ENCODE assay signal across 22 cellular contexts in the genomic region with DNA sequence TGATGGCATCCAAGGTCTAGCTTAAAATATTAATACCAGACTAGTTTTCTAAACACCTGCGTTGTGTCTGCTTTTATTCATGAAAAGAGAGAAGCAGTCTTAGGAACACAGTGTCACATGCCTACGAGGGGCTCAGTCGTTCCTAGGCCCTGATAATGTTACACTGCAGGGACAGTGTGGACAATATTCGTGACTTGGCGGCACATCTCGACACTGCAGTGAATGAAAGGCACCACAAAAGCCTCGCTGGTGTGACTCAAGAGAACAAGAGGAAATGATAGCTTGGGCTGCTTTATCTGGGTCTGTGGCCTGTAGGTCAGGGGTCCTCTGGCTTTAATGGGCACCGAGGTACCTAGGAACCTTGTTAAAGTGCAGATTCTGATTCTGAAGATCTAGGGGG.
DNase-seq lines count a peak whose midpoint lies in the region; ATAC-seq, FAIRE-seq and TF ChIP-seq lines count a peak whose summit lies in the region.
"Had no signal": no experiment of that assay in that cellular context is flagged by ENCODE, and none has a peak within 500 bp of the region (broad histone marks: within the 10 kb centered on the region; RNA-seq: fewer than 3 reads in every experiment).

No MANE protein-coding gene starts in this region.

- no peak overlapping the region for H3K27ac Mint-ChIP-seq in WTC11
- H3K27ac Mint-ChIP-seq: CD4-positive, CD25-positive, alpha-beta regulatory T cell; CD8-positive, alpha-beta memory T cell had no signal

- H3K4me2 ChIP-seq in Loucy (ENCODE audit: low read depth, low read length, poor library complexity, severe bottlenecking) (peak overlapping the region; percentile 93), neuronal stem cell (ENCODE audit: insufficient read depth, low read length, poor library complexity, severe bottlenecking) (no peak overlapping the region)

- no peaks in the 10 kb centered on the region for H3K79me1 ChIP-seq in neuronal stem cell (ENCODE audit: low read depth, low read length)

- no peak overlapping the region for H3K4me3 Mint-ChIP-seq in WTC11
- H3K4me3 Mint-ChIP-seq: CD4-positive, CD25-positive, alpha-beta regulatory T cell; CD8-positive, alpha-beta memory T cell had no signal

- H3K4me1 ChIP-seq in Loucy (ENCODE audit: insufficient read depth, low read length, poor library complexity, severe bottlenecking) (peaks cover 72% of the 10 kb centered on the region), esophagus muscularis mucosa (peaks cover 16 to 46% (median 41%) of the 10 kb centered on the region in 4 donors), neuronal stem cell (ENCODE audit: control insufficient read depth in 2 of 2, insufficient read depth in 1 of 2, low read depth in 1 of 2, low read length in 2 of 2) (peaks cover 0 to 8% of the 10 kb centered on the region in 2 donors), subcutaneous abdominal adipose tissue (ENCODE audit: control insufficient read depth in 5 of 5, insufficient read depth in 5 of 5, low read length in 5 of 5) (peaks cover 2 to 26% (median 16%) of the 10 kb centered on the region in 5 donors)

- no peak for TF ChIP-seq POLR2A in esophagus muscularis mucosa (IDR thresholded peaks at IDR 0.05; ENCODE audit: low read depth)
- TF ChIP-seq POLR2A in GM12891 (IDR thresholded peaks at IDR 0.05; ENCODE audit: low read depth, low read length): no peak

- no peak for TF ChIP-seq EP300 in esophagus muscularis mucosa (IDR thresholded peaks at IDR 0.05)

- peak overlapping the region; percentile 33 to 61 (median 38) for H3K27ac ChIP-seq in esophagus muscularis mucosa (replicated peaks in 1 of 4)
- no peak overlapping the region for H3K27ac ChIP-seq in neuronal stem cell (replicated peaks; ENCODE audit: low read length)
- H3K27ac ChIP-seq in subcutaneous abdominal adipose tissue (ENCODE audit: low read depth, low read length): peak overlapping the region; percentile 55
- H3K27ac ChIP-seq: 22Rv1 had no signal

- TF ChIP-seq CTCF in Loucy (conservative IDR thresholded peaks at IDR 0.05; ENCODE audit: low read length) (no peak), esophagus muscularis mucosa (IDR thresholded peaks at IDR 0.05) (no peak), WTC11 (IDR thresholded peaks at IDR 0.05) (no peak)

- H3K4me1 Mint-ChIP-seq in WTC11: 0 out of 2 replicates have a peak, but pooled peaks cover 3% of the 10 kb centered on the region

- H2BK12ac ChIP-seq in neuronal stem cell (ENCODE audit: low read length): no peak overlapping the region

- H3K27me3 ChIP-seq in Loucy (ENCODE audit: insufficient read depth, low read length, poor library complexity, severe bottlenecking) (no peaks in the 10 kb centered on the region), esophagus muscularis mucosa (no peaks in the 10 kb centered on the region), neuronal stem cell (ENCODE audit: control insufficient read depth in 3 of 3, insufficient read depth in 3 of 3, low read depth in 1 of 3, low read length in 3 of 3) (no peaks in the 10 kb centered on the region), subcutaneous abdominal adipose tissue (ENCODE audit: control insufficient read depth in 5 of 5, insufficient read depth in 4 of 5, low read length in 5 of 5) (no peaks in the 10 kb centered on the region)
- H3K27me3 ChIP-seq: BE2C had no signal

- no peaks in the 10 kb centered on the region for H4K20me1 ChIP-seq in Loucy (ENCODE audit: insufficient read depth, low read length, poor library complexity, severe bottlenecking)

- WGBS in esophagus muscularis mucosa: 90% methylated on average over 8 of the region's 8 CpGs
- WGBS in neuronal stem cell (ENCODE audit: extremely low coverage in 2 of 2, insufficient read length in 2 of 2, insufficient replicate concordance in 1 of 2), 2 donors: no CpG with 5 or more reads among the region's 8 CpGs

- H4K91ac ChIP-seq in neuronal stem cell (ENCODE audit: low read depth, low read length, poor library complexity): no peak overlapping the region

- DNase-seq in esophagus muscularis mucosa (ENCODE audit: extremely low spot score): no peak
- DNase-seq in neuronal stem cell (ENCODE audit: low spot score): no peak
- no peak for DNase-seq in GM12891 (ENCODE audit: insufficient read length, low spot score)
- no peak for DNase-seq in WTC11 (ENCODE audit: low spot score)
- DNase-seq: BE2C; C1 segment of cervical spinal cord; CD4-positive, CD25-positive, alpha-beta regulatory T cell; CD8-positive, alpha-beta memory T cell; COR-L47; DMS 273 treated with DMSO at 0.1 percent for 48 hours; DMS53; DND-41; EL; GOT3; H7 had no signal

- H3K36me3 Mint-ChIP-seq in WTC11: peaks cover under 1% of the 10 kb centered on the region; the same call in 1 of the 2 replicates
- H3K36me3 Mint-ChIP-seq: CD4-positive, CD25-positive, alpha-beta regulatory T cell; CD8-positive, alpha-beta memory T cell had no signal

- no peaks in the 10 kb centered on the region for H3K79me2 ChIP-seq in Loucy (ENCODE audit: insufficient read depth, low read length)

- FAIRE-seq in GM12891 (lab: Jason Lieb, UNC): no peak
- FAIRE-seq: GM12878, GM19239 had no signal

- H3K4me3 ChIP-seq in Loucy (ENCODE audit: low read length, poor library complexity, severe bottlenecking) (no peak overlapping the region), esophagus muscularis mucosa (no peak overlapping the region), neuronal stem cell (ENCODE audit: low read length in 2 of 2) (no peak overlapping the region), subcutaneous abdominal adipose tissue (ENCODE audit: low read depth in 1 of 5, low read length in 5 of 5) (no peak overlapping the region)
- H3K4me3 ChIP-seq: GM12878 had no signal

- no peak overlapping the region for H4K8ac ChIP-seq in neuronal stem cell (ENCODE audit: low read depth, low read length)

- H3K23ac ChIP-seq in neuronal stem cell (ENCODE audit: low read depth, low read length, poor library complexity): no peak overlapping the region

- no peak overlapping the region for H2BK120ac ChIP-seq in neuronal stem cell (ENCODE audit: low read depth, low read length)

- no peaks in the 10 kb centered on the region for H3K36me3 ChIP-seq in Loucy (ENCODE audit: insufficient read depth, low read length)
- peaks cover 0 to 54% (median 21%) of the 10 kb centered on the region in 4 donors for H3K36me3 ChIP-seq in esophagus muscularis mucosa
- H3K36me3 ChIP-seq in neuronal stem cell (replicated peaks in 1 of 2; ENCODE audit: control insufficient read depth in 2 of 2, insufficient read depth in 2 of 2, low read length in 2 of 2): peaks cover 0 to 78% of the 10 kb centered on the region in 2 donors
- peaks cover 9 to 42% (median 32%) of the 10 kb centered on the region in 5 donors for H3K36me3 ChIP-seq in subcutaneous abdominal adipose tissue (ENCODE audit: control insufficient read depth in 5 of 5, insufficient read depth in 5 of 5, low read length in 5 of 5)
- H3K36me3 ChIP-seq: BE2C had no signal

- no peaks in the 10 kb centered on the region for H3K9me2 ChIP-seq in Loucy (replicated peaks; ENCODE audit: low read depth, low read length)

- peaks cover under 1% of the 10 kb centered on the region; the same call in 1 of the 2 replicates for H3K9me3 Mint-ChIP-seq in WTC11
- H3K9me3 Mint-ChIP-seq: CD8-positive, alpha-beta memory T cell had no signal

- no peak overlapping the region for H2BK15ac ChIP-seq in neuronal stem cell (ENCODE audit: low read length)

- peak overlapping the region; percentile 75 for H3K9ac ChIP-seq in Loucy (ENCODE audit: low read depth, low read length, poor library complexity, severe bottlenecking)
- H3K9ac ChIP-seq in neuronal stem cell (ENCODE audit: low read depth, low read length, poor library complexity): no peak overlapping the region
- H3K9ac ChIP-seq in subcutaneous abdominal adipose tissue (ENCODE audit: low read length in 5 of 5): no peak overlapping the region

- H2AFZ ChIP-seq in Loucy (ENCODE audit: low read length) (no peak overlapping the region), neuronal stem cell (ENCODE audit: low read length) (no peak overlapping the region)

- H3K27me3 Mint-ChIP-seq in WTC11 (ENCODE audit: low read depth): no peaks in the 10 kb centered on the region
- H3K27me3 Mint-ChIP-seq: CD4-positive, CD25-positive, alpha-beta regulatory T cell had no signal

- H3F3A ChIP-seq in Loucy (ENCODE audit: low read depth): peaks cover 5% of the 10 kb centered on the region; the same call in 1 of the 2 replicates

- H2BK5ac ChIP-seq in neuronal stem cell (ENCODE audit: low read length): no peak overlapping the region

- ATAC-seq in WTC11 (no peak), GM19455 (IDR thresholded peaks at IDR 0.05; ENCODE audit: unreplicated experiment) (no peak)
- ATAC-seq: GM12878, HCT116 had no signal

- CTCF ChIA-PET in WTC11 (lab: Charles Lee): interaction anchor here (0.6 to 1.3 kb wide), 2 partner anchors 298 to 383 kb away, joined by 3 to 4 read pairs; no protein-coding TSS in a partner anchor

- H3K4ac ChIP-seq in neuronal stem cell (ENCODE audit: low read length): no peak overlapping the region

- intact Hi-C loops in esophagus muscularis mucosa (cut with DNase I): no loop called here

- H3K9me3 ChIP-seq in Loucy (ENCODE audit: insufficient read depth, low read depth, low read length) (no peaks in the 10 kb centered on the region), esophagus muscularis mucosa (no peaks in the 10 kb centered on the region), neuronal stem cell (replicated peaks in 1 of 2; ENCODE audit: control insufficient read depth in 2 of 2, insufficient read depth in 1 of 2, low read depth in 1 of 2, low read length in 2 of 2) (no peaks in the 10 kb centered on the region), subcutaneous abdominal adipose tissue (ENCODE audit: control insufficient read depth in 5 of 5, low read length in 5 of 5) (no peaks in the 10 kb centered on the region)
- H3K9me3 ChIP-seq: BE2C had no signal

- POLR2A ChIA-PET in WTC11 (lab: Charles Lee): no interaction called here

- peak overlapping the region; percentile 3 for H3K18ac ChIP-seq in neuronal stem cell (ENCODE audit: low read length)

- no peak overlapping the region for H2AK5ac ChIP-seq in neuronal stem cell (ENCODE audit: low read depth, low read length)

- H3K14ac ChIP-seq in neuronal stem cell (ENCODE audit: low read length): no peak overlapping the region

TF ChIP-seq in GM12891, 5 proteins besides CTCF, POLR2A, EP300 and RAD21:
- TF ChIP-seq TAF1 (IDR thresholded peaks at IDR 0.05; ENCODE audit: low read depth, low read length): no peak
- no peak for TF ChIP-seq SPI1 (IDR thresholded peaks at IDR 0.05; ENCODE audit: low read depth, low read length)
- no peak for TF ChIP-seq PAX5 (IDR thresholded peaks at IDR 0.05; ENCODE audit: insufficient read depth, low read length, severe bottlenecking)
- no peak for TF ChIP-seq POU2F2 (IDR thresholded peaks at IDR 0.05; ENCODE audit: low read depth, low read length)

TF ChIP-seq in WTC11, 78 proteins besides CTCF, POLR2A, EP300 and RAD21 (continues in another document):
- TF ChIP-seq SP1 (CRISPR knock-in tag; conservative IDR thresholded peaks at IDR 0.05) (no peak), RORB (CRISPR knock-in tag; IDR thresholded peaks at IDR 0.05) (no peak), NR1H2 (CRISPR knock-in tag; IDR thresholded peaks at IDR 0.05) (no peak), NR2C2 (CRISPR knock-in tag; IDR thresholded peaks at IDR 0.05) (no peak), ESRRA (CRISPR knock-in tag; IDR thresholded peaks at IDR 0.05; ENCODE audit: borderline replicate concordance) (no peak), CREB1 (CRISPR knock-in tag; IDR thresholded peaks at IDR 0.05) (no peak), GABPB1 (CRISPR knock-in tag; IDR thresholded peaks at IDR 0.05) (no peak)
